Comparison of ENCODE assay signal across 31 cellular contexts in genomic region chr10:104033966-104034365, GRCh38. TPM values are rescaled to one million over a fixed set of nuclear protein-coding genes. Genes with fewer than 3 reads are reported as not detected.
DNase-seq lines count a peak whose midpoint lies in the region; ATAC-seq, FAIRE-seq and TF ChIP-seq lines count a peak whose summit lies in the region.
"Had no signal": no experiment of that assay in that cellular context is flagged by ENCODE, and none has a peak within 500 bp of the region (broad histone marks: within the 10 kb centered on the region; RNA-seq: fewer than 3 reads in every experiment).

No MANE protein-coding gene starts in this region.

- H2AK5ac ChIP-seq in H1 (ENCODE audit: low read depth, low read length): no peak overlapping the region

- H3K14ac ChIP-seq in H1 (ENCODE audit: insufficient read length): no peak overlapping the region

- H3K27ac Mint-ChIP-seq in CD8-positive, alpha-beta memory T cell: no peak overlapping the region
- H3K27ac Mint-ChIP-seq in activated CD8-positive, alpha-beta memory T cell treated with anti-CD3 and anti-CD28 coated beads, Interleukin-2, amount 10 ng/mL, durations not matched to agents 7 days and 5 days: no peak overlapping the region
- H3K27ac Mint-ChIP-seq: activated B cell treated with CpG ODN at 0.5 μM for 24 hours; activated T-helper 1 cell treated with anti-CD3 and anti-CD28 coated beads, Interleukin-12 subunit alpha, Interleukin-12 subunit beta, Interleukin-2, Interleukin-4 antibody, amounts not matched to agents 30 ng/mL and 10 ng/mL and 1 ng/mL, durations not matched to agents 14 hours and 24 hours and 36 hours; natural killer cell; T-helper 1 cell treated with Interleukin-12 subunit alpha and Interleukin-12 subunit beta and Interleukin-4 antibody, amounts not matched to agents 30 μg/mL and 1 μg/mL, for 36 hours had no signal

- H3K27ac ChIP-seq in HCT116 (ENCODE audit: low read depth, low read length) (no peak overlapping the region), H1 (ENCODE audit: low read depth, low read length) (no peak overlapping the region), neutrophil (peak overlapping the region; percentile 87)
- H3K27ac ChIP-seq in CD8-positive, alpha-beta memory T cell (ENCODE audit: low read depth, low read length): no peak overlapping the region
- H3K27ac ChIP-seq: adrenal gland; BLaER1 treated with 17β-estradiol and CSF1 and Interleukin-3, amounts not matched to agents 10 nM and 100 nM; body of pancreas; hepatocyte; ovary; transverse colon had no signal

- no peak overlapping the region for H2BK12ac ChIP-seq in H1 (ENCODE audit: low read depth, low read length)

- H2BK20ac ChIP-seq in H1 (ENCODE audit: low read length): 0 out of 2 replicates have a peak overlapping the region, but pooled peaks have one; percentile 17

- WGBS in H1 (ENCODE audit: extremely low coverage in 1 of 2, insufficient coverage in 1 of 2, insufficient read length in 1 of 2, insufficient replicate concordance in 2 of 2, low coverage in 1 of 2, low lambda C conversion rate in 2 of 2, missing lambda C conversion rate in 1 of 2), 2 experiments: 80% methylated on average over 11 of the region's 11 CpGs; no CpG with 5 or more reads in 1 of the 2 experiments

- no peak overlapping the region for H2BK15ac ChIP-seq in H1 (ENCODE audit: low read length)

- no peak overlapping the region for H3K18ac ChIP-seq in H1 (ENCODE audit: extremely low read depth, low read length)

- H3K36me3 ChIP-seq in HCT116 (ENCODE audit: control insufficient read depth in 1 of 2, insufficient read depth in 2 of 2, low read length in 2 of 2) (peaks cover 14 to 20% of the 10 kb centered on the region in 2 experiments; a peak in 3 of 4 replicates), H1 (ENCODE audit: control insufficient read depth in 2 of 4, insufficient read depth in 4 of 4, low read length in 3 of 4) (no peaks in the 10 kb centered on the region; a peak in 1 of 8 replicates), neutrophil (peaks cover 2% of the 10 kb centered on the region)
- H3K36me3 ChIP-seq in CD8-positive, alpha-beta memory T cell (ENCODE audit: insufficient read depth, low read length): peaks cover 3% of the 10 kb centered on the region
- H3K36me3 ChIP-seq: ovary had no signal

- no peak overlapping the region for H4K5ac ChIP-seq in H1 (ENCODE audit: insufficient read length, low read depth, low read length)

- CTCF ChIA-PET in GM10248 (lab: Yijun Ruan, JAX): interaction anchor here (1.2 kb wide), 1 partner anchor 13 kb away, joined by 3 read pairs; no protein-coding TSS in a partner anchor
- CTCF ChIA-PET in HCT116 (lab: Charles Lee): interaction anchor here (0.6 kb wide), 1 partner anchor 145 kb away, joined by 4 read pairs; no protein-coding TSS in a partner anchor
- CTCF ChIA-PET in H1 (lab: Charles Lee; ENCODE audit: partially characterized antibody): interaction anchor here (0.5 to 3.6 kb wide), 14 partner anchors 11 to 348 kb away, joined by 3 to 16 read pairs (median 4); partner anchors contain the start of gene SFR1
- CTCF ChIA-PET in CD8-positive, alpha-beta memory T cell (lab: Charles Lee): interaction anchor here (0.8 kb wide), 1 partner anchor 146 kb away, joined by 3 read pairs; no protein-coding TSS in a partner anchor
- CTCF ChIA-PET in activated CD8-positive, alpha-beta memory T cell treated with anti-CD3 and anti-CD28 coated beads, Interleukin-2, amount 10 ng/mL, durations not matched to agents 7 days and 5 days (lab: Charles Lee): interaction anchor here (1.4 kb wide), 1 partner anchor 48 kb away, joined by 3 read pairs; no protein-coding TSS in a partner anchor

- H2BK120ac ChIP-seq in H1 (replicated peaks; ENCODE audit: low read depth, low read length): no peak overlapping the region

- H3K79me1 ChIP-seq in H1 (ENCODE audit: low read depth, low read length): no peaks in the 10 kb centered on the region; the same call in 1 of the 2 replicates

- ATAC-seq in HCT116 (no peak), HG02759 (IDR thresholded peaks at IDR 0.05; ENCODE audit: unreplicated experiment) (no peak)
- no peak for ATAC-seq in activated CD8-positive, alpha-beta memory T cell treated with anti-CD3 and anti-CD28 coated beads, Interleukin-2, amount 10 ng/mL, durations not matched to agents 7 days and 5 days
- ATAC-seq: body of pancreas, natural killer cell, SK-N-SH treated with all-trans-retinoic acid at 6 μM for 48 hours had no signal

- no peaks in the 10 kb centered on the region for H3K9me3 Mint-ChIP-seq in CD8-positive, alpha-beta memory T cell
- no peaks in the 10 kb centered on the region for H3K9me3 Mint-ChIP-seq in activated CD8-positive, alpha-beta memory T cell treated with anti-CD3 and anti-CD28 coated beads, Interleukin-2, amount 10 ng/mL, durations not matched to agents 7 days and 5 days (ENCODE audit: low read depth)
- H3K9me3 Mint-ChIP-seq: activated B cell treated with CpG ODN at 0.5 μM for 24 hours; activated T-helper 1 cell treated with anti-CD3 and anti-CD28 coated beads, Interleukin-12 subunit alpha, Interleukin-12 subunit beta, Interleukin-2, Interleukin-4 antibody, amounts not matched to agents 30 ng/mL and 10 ng/mL and 1 ng/mL, durations not matched to agents 14 hours and 24 hours and 36 hours; natural killer cell; T-helper 1 cell treated with Interleukin-12 subunit alpha and Interleukin-12 subunit beta and Interleukin-4 antibody, amounts not matched to agents 30 μg/mL and 1 μg/mL, for 36 hours had no signal

- no peak overlapping the region for H4K8ac ChIP-seq in H1 (ENCODE audit: extremely low read depth, insufficient read depth, low read length)

- H3K79me2 ChIP-seq in HCT116 (ENCODE audit: insufficient read depth, low read length) (no peaks in the 10 kb centered on the region), H1 (ENCODE audit: control insufficient read depth in 1 of 2, insufficient read depth in 2 of 2, low read length in 2 of 2) (no peaks in the 10 kb centered on the region)
- H3K79me2 ChIP-seq: hepatocyte had no signal

- H3K4me1 ChIP-seq in HCT116 (ENCODE audit: control insufficient read depth in 1 of 2, insufficient read depth in 2 of 2, low read length in 2 of 2) (no peaks in the 10 kb centered on the region), H1 (replicated peaks in 1 of 4; ENCODE audit: control insufficient read depth in 3 of 4, insufficient read depth in 4 of 4, low read length in 3 of 4) (peaks cover 3 to 15% (median 10%) of the 10 kb centered on the region in 4 experiments; a peak in 5 of 7 replicates), neutrophil (ENCODE audit: control insufficient read depth in 1 of 2, insufficient read depth in 1 of 2, low read depth in 1 of 2, low read length in 1 of 2) (peaks cover 58 to 72% of the 10 kb centered on the region in 2 experiments)
- H3K4me1 ChIP-seq in CD8-positive, alpha-beta memory T cell (ENCODE audit: insufficient read depth, low read length): no peaks in the 10 kb centered on the region
- H3K4me1 ChIP-seq: adrenal gland; BLaER1 treated with 17β-estradiol and CSF1 and Interleukin-3, amounts not matched to agents 10 nM and 100 nM; body of pancreas; transverse colon had no signal

- RAD21 ChIA-PET in HCT116 (lab: Charles Lee; ENCODE audit: low non-redundant PET in 1 of 2, low total read pairs in 2 of 2, uncharacterized antibody in 2 of 2, unreplicated experiment in 2 of 2): no interaction called here

- no peaks in the 10 kb centered on the region for H3K9me2 ChIP-seq in HCT116 (ENCODE audit: insufficient read depth)

- no TSS peak for BruUV-seq in HCT116 (replicated peaks; lab: Mats Ljungman, UMichigan)

- FAIRE-seq in H1 (lab: Jason Lieb, UNC): no peak
- FAIRE-seq: frontal cortex, G401.6 had no signal

- H3K4me3 Mint-ChIP-seq in CD8-positive, alpha-beta memory T cell: no peak overlapping the region
- no peak overlapping the region for H3K4me3 Mint-ChIP-seq in activated CD8-positive, alpha-beta memory T cell treated with anti-CD3 and anti-CD28 coated beads, Interleukin-2, amount 10 ng/mL, durations not matched to agents 7 days and 5 days
- H3K4me3 Mint-ChIP-seq: activated B cell treated with CpG ODN at 0.5 μM for 24 hours; activated T-helper 1 cell treated with anti-CD3 and anti-CD28 coated beads, Interleukin-12 subunit alpha, Interleukin-12 subunit beta, Interleukin-2, Interleukin-4 antibody, amounts not matched to agents 30 ng/mL and 10 ng/mL and 1 ng/mL, durations not matched to agents 14 hours and 24 hours and 36 hours; natural killer cell; T-helper 1 cell treated with Interleukin-12 subunit alpha and Interleukin-12 subunit beta and Interleukin-4 antibody, amounts not matched to agents 30 μg/mL and 1 μg/mL, for 36 hours had no signal

- TF ChIP-seq RAD21 in HCT116 (IDR thresholded peaks at IDR 0.05; ENCODE audit: low read depth) (no peak), H1 (IDR thresholded peaks at IDR 0.05 in 1 of 2, conservative IDR thresholded peaks at IDR 0.05 in 1 of 2; ENCODE audit: low read depth in 2 of 2, low read length in 2 of 2) (no peak)

- H3K4me1 Mint-ChIP-seq in CD8-positive, alpha-beta memory T cell: peaks cover 0 to 2% (median 0%) of the 10 kb centered on the region in 3 donors
- no peaks in the 10 kb centered on the region for H3K4me1 Mint-ChIP-seq in activated CD8-positive, alpha-beta memory T cell treated with anti-CD3 and anti-CD28 coated beads, Interleukin-2, amount 10 ng/mL, durations not matched to agents 7 days and 5 days
- H3K4me1 Mint-ChIP-seq: activated B cell treated with CpG ODN at 0.5 μM for 24 hours had no signal

- H3K4me3 ChIP-seq in HCT116 (replicated peaks in 1 of 2; ENCODE audit: low read depth in 1 of 2, low read length in 2 of 2) (no peak overlapping the region), H1 (ENCODE audit: extremely low read depth in 1 of 4, insufficient read depth in 2 of 4, low read depth in 3 of 4, low read length in 4 of 4) (no peak overlapping the region), neutrophil (ENCODE audit: low read depth in 1 of 2, low read length in 1 of 2) (no peak overlapping the region)
- no peak overlapping the region for H3K4me3 ChIP-seq in CD8-positive, alpha-beta memory T cell (ENCODE audit: low read length)
- H3K4me3 ChIP-seq: adrenal gland; BLaER1 treated with 17β-estradiol and CSF1 and Interleukin-3, amounts not matched to agents 10 nM and 100 nM; body of pancreas; hepatocyte; mucosa of descending colon; ovary; transverse colon had no signal

- no peaks in the 10 kb centered on the region for H3K27me3 ChIP-seq in HCT116 (ENCODE audit: insufficient read depth, low read length)
- H3K27me3 ChIP-seq in H1 (replicated peaks in 1 of 4; ENCODE audit: control insufficient read depth in 3 of 4, extremely low read depth in 1 of 4, insufficient read depth in 3 of 4, low read length in 3 of 4): no peaks in the 10 kb centered on the region
- H3K27me3 ChIP-seq in neutrophil: no peaks in the 10 kb centered on the region
- no peaks in the 10 kb centered on the region for H3K27me3 ChIP-seq in CD8-positive, alpha-beta memory T cell (ENCODE audit: insufficient read depth, low read length, poor library complexity, severe bottlenecking)
- H3K27me3 ChIP-seq: adrenal gland; BLaER1 treated with 17β-estradiol and CSF1 and Interleukin-3, amounts not matched to agents 10 nM and 100 nM; body of pancreas; hepatocyte; ovary; transverse colon had no signal

- intact Hi-C loops in HCT116 (cut with micrococcal nuclease): no loop called here

- no peak overlapping the region for H3K4ac ChIP-seq in H1 (replicated peaks; ENCODE audit: insufficient read length, low read depth, low read length)

- peaks cover 8% of the 10 kb centered on the region; the same call in 1 of the 2 replicates for H3K23me2 ChIP-seq in H1 (ENCODE audit: low read depth, low read length)

- H3K9me3 ChIP-seq in HCT116 (ENCODE audit: control insufficient read depth in 1 of 2, insufficient read depth in 1 of 2, low read depth in 1 of 2, low read length in 2 of 2) (no peaks in the 10 kb centered on the region), H1 (ENCODE audit: insufficient read depth in 2 of 2, low read depth in 1 of 2, low read length in 1 of 2) (no peaks in the 10 kb centered on the region), neutrophil (no peaks in the 10 kb centered on the region)
- no peaks in the 10 kb centered on the region for H3K9me3 ChIP-seq in CD8-positive, alpha-beta memory T cell (ENCODE audit: low read length)
- H3K9me3 ChIP-seq: adrenal gland; BLaER1 treated with 17β-estradiol and CSF1 and Interleukin-3, amounts not matched to agents 10 nM and 100 nM; body of pancreas; mucosa of descending colon; ovary; transverse colon had no signal

- no peak overlapping the region for H3K23ac ChIP-seq in H1 (ENCODE audit: insufficient read length)

- TF ChIP-seq POLR2A in HCT116 (IDR thresholded peaks at IDR 0.05; ENCODE audit: borderline replicate concordance, extremely low read depth, insufficient read depth, insufficient read length) (no peak), H1 (IDR thresholded peaks at IDR 0.05; ENCODE audit: control extremely low read depth in 1 of 2, low read depth in 2 of 2, low read length in 2 of 2) (no peak)

- POLR2A ChIA-PET in GM10248 (lab: Yijun Ruan, JAX) (no interaction called here), HCT116 (lab: Charles Lee) (no interaction called here), H1 (lab: Charles Lee; ENCODE audit: partially characterized antibody) (interaction anchor here (0.8 to 3.0 kb wide), 5 partner anchors 9 to 221 kb away, joined by 3 to 10 read pairs (median 3); partner anchors contain the start of genes GSTO1 and SFR1)
- POLR2A ChIA-PET in CD8-positive, alpha-beta memory T cell (lab: Charles Lee): no interaction called here

- H3K36me3 Mint-ChIP-seq in CD8-positive, alpha-beta memory T cell: peaks cover 4 to 36% (median 6%) of the 10 kb centered on the region in 3 donors
- H3K36me3 Mint-ChIP-seq in activated CD8-positive, alpha-beta memory T cell treated with anti-CD3 and anti-CD28 coated beads, Interleukin-2, amount 10 ng/mL, durations not matched to agents 7 days and 5 days: peaks cover 2% of the 10 kb centered on the region

- H3K27me3 Mint-ChIP-seq in CD8-positive, alpha-beta memory T cell: no peaks in the 10 kb centered on the region
- no peaks in the 10 kb centered on the region for H3K27me3 Mint-ChIP-seq in activated CD8-positive, alpha-beta memory T cell treated with anti-CD3 and anti-CD28 coated beads, Interleukin-2, amount 10 ng/mL, durations not matched to agents 7 days and 5 days
- H3K27me3 Mint-ChIP-seq: activated B cell treated with CpG ODN at 0.5 μM for 24 hours had no signal

- no peak overlapping the region for H2BK5ac ChIP-seq in H1 (ENCODE audit: low read depth, low read length)

- H4K91ac ChIP-seq in H1 (replicated peaks; ENCODE audit: insufficient read length, low read length): no peak overlapping the region

- no peak for TF ChIP-seq EP300 in H1 (IDR thresholded peaks at IDR 0.05; ENCODE audit: borderline replicate concordance in 1 of 2, low read depth in 2 of 2, low read length in 2 of 2)

- H3K9ac ChIP-seq in HCT116 (ENCODE audit: low read length) (no peak overlapping the region), H1 (replicated peaks in 1 of 4; ENCODE audit: extremely low read depth in 1 of 4, low read depth in 3 of 4, low read length in 3 of 4) (no peak overlapping the region)
- H3K9ac ChIP-seq: BLaER1 treated with 17β-estradiol and CSF1 and Interleukin-3, amounts not matched to agents 10 nM and 100 nM had no signal

- H3K56ac ChIP-seq in H1 (replicated peaks; ENCODE audit: insufficient read length, low read depth, low read length): no peak overlapping the region

- H4K20me1 ChIP-seq in HCT116 (ENCODE audit: insufficient read depth) (no peaks in the 10 kb centered on the region), H1 (replicated peaks in 1 of 2; ENCODE audit: control insufficient read depth in 1 of 2, insufficient read depth in 2 of 2, low read length in 2 of 2) (peaks cover 2 to 5% of the 10 kb centered on the region in 2 experiments)

- no peak for TF ChIP-seq CTCF in GM10248 (IDR thresholded peaks at IDR 0.05; ENCODE audit: control extremely low read depth, extremely low read depth, low read depth, missing control alignments)
- no peak for TF ChIP-seq CTCF in HCT116 (IDR thresholded peaks at IDR 0.05 in 2 of 3, conservative IDR thresholded peaks at IDR 0.05 in 1 of 3; ENCODE audit: borderline replicate concordance in 1 of 3, insufficient read depth in 1 of 3, low read depth in 2 of 3, low read length in 2 of 3)
- TF ChIP-seq CTCF in H1 (IDR thresholded peaks at IDR 0.05; ENCODE audit: control extremely low read depth in 1 of 3, insufficient read depth in 1 of 3, low read depth in 1 of 3, low read length in 3 of 3): no peak
- TF ChIP-seq CTCF in neutrophil (IDR thresholded peaks at IDR 0.05): no peak

- DNase-seq in GM10248 (ENCODE audit: extremely low spot score) (peak; percentile 3), HCT116 (ENCODE audit: low read depth, low spot score) (no peak), H1 (ENCODE audit: low read depth in 1 of 2, low spot score in 2 of 2) (peak in 1 of 2 experiments; percentile 45), EL (no peak)
- no peak for DNase-seq in CD8-positive, alpha-beta memory T cell
- DNase-seq in activated CD8-positive, alpha-beta memory T cell treated with anti-CD3 and anti-CD28 coated beads, Interleukin-2, amount 10 ng/mL, durations not matched to agents 7 days and 5 days: no peak
- DNase-seq: activated B cell treated with CpG ODN at 0.5 μM for 24 hours; activated CD8-positive, alpha-beta memory T cell treated with anti-CD3 and anti-CD28 coated beads, Interleukin-2, amount 50 U/mL, for 48 hours; activated naive CD4-positive, alpha-beta T cell treated with Interleukin-2 at 50 U/mL for 16 hours; body of pancreas; DMS53; kidney glomerular epithelial cell; mucosa of descending colon; natural killer cell; NCI-H1417; NCI-H2029; NCI-H524; OCI-M1; ovary; stimulated activated CD4-positive, alpha-beta T cell treated with anti-CD3 and anti-CD28 coated beads, Interleukin-2, amount 100 ng/mL, for 24 hours; transverse colon had no signal

- no peak overlapping the region for H3K4me2 ChIP-seq in HCT116 (ENCODE audit: low read length)
- H3K4me2 ChIP-seq in H1 (ENCODE audit: insufficient read depth in 1 of 2, low read depth in 2 of 2, low read length in 2 of 2): no peak overlapping the region
- H3K4me2 ChIP-seq: BLaER1 treated with 17β-estradiol and CSF1 and Interleukin-3, amounts not matched to agents 10 nM and 100 nM; hepatocyte had no signal

- H2AFZ ChIP-seq in HCT116 (ENCODE audit: low read depth, low read length, poor library complexity, severe bottlenecking) (no peak overlapping the region), H1 (ENCODE audit: low read length) (no peak overlapping the region)
- H2AFZ ChIP-seq: hepatocyte had no signal

RNA-seq across cellular contexts. Expression of gene COL17A1, which starts 51.7 kb away (rescaled TPM):
- total RNA-seq in HCT116 (2021; ENCODE audit: unreplicated experiment): 3.5 TPM
- 4.1 and 5.1 TPM in 2 replicates for polyA plus RNA-seq in HCT116 (2012)
- total RNA-seq in H1 (2021; fragmentation: NEBNext Ultra II Directional; extraction: Animal tissue kit (Norgen Biotek cat#: 25700)): 0.37 and 1.9 TPM in 2 replicates
- 0.35 and 0.52 TPM in 2 replicates for polyA plus RNA-seq in H1 (2011; rRNA removed)
- 0.45 TPM for polyA plus RNA-seq in H1 (2011; cell fraction: cytosol; rRNA removed)
- polyA plus RNA-seq in H1 (2011; cell fraction: nucleus; rRNA removed): 0.78 TPM
- 0.93 to 1.3 TPM (median 1.1 TPM) in 4 replicates for polyA plus RNA-seq in H1 (2012, experiment 1 of 2)
- polyA plus RNA-seq in H1 (2012, experiment 2 of 2): 1.0 TPM
- 1.3 TPM for polyA plus RNA-seq in H1 (2013, experiment 1 of 2)
- 1.6 TPM for polyA plus RNA-seq in H1 (2013, experiment 2 of 2)
- polyA minus RNA-seq in H1 (2011; rRNA and poly(A)+ RNA removed): 0.27 and 0.28 TPM in 2 replicates
- not detected for polyA minus RNA-seq in H1 (2011; cell fraction: cytosol; rRNA and poly(A)+ RNA removed)
- 0.10 TPM for polyA minus RNA-seq in H1 (2011; cell fraction: nucleus; rRNA and poly(A)+ RNA removed)
- total RNA-seq in CD8-positive, alpha-beta memory T cell: not detected
- not detected for polyA plus RNA-seq in CD8-positive, alpha-beta memory T cell
- not detected for total RNA-seq in activated CD8-positive, alpha-beta memory T cell treated with anti-CD3 and anti-CD28 coated beads, Interleukin-2, amount 10 ng/mL, durations not matched to agents 7 days and 5 days
- total RNA-seq: activated B cell treated with CpG ODN at 0.5 μM for 24 hours; activated T-helper 1 cell treated with anti-CD3 and anti-CD28 coated beads, Interleukin-12 subunit alpha, Interleukin-12 subunit beta, Interleukin-2, Interleukin-4 antibody, amounts not matched to agents 30 ng/mL and 10 ng/mL and 1 ng/mL, durations not matched to agents 14 hours and 24 hours and 36 hours; natural killer cell had no signal
